Comparison of ENCODE assay signal across 24 cellular contexts in genomic region chr4:10605056-10605455, GRCh38.
"Had no signal": no experiment of that assay in that cellular context is flagged by ENCODE, and none has a peak within 500 bp of the region (broad histone marks: within the 10 kb centered on the region; RNA-seq: fewer than 3 reads in every experiment).

No MANE protein-coding gene starts in this region.

- H3K4me2 ChIP-seq: SK-N-SH had no signal

- H3K9me2 ChIP-seq: SK-N-SH had no signal

- H3K4me3 ChIP-seq: SJCRH30 had no signal

- H3K4me1 ChIP-seq: SJCRH30 had no signal

- H3K27ac ChIP-seq: SJCRH30 had no signal

- H3K27me3 ChIP-seq: SJCRH30 had no signal

- ATAC-seq: activated CD8-positive, alpha-beta T cell treated with anti-CD3 and anti-CD28 coated beads, Interleukin-2, amount 10 ng/mL, durations not matched to agents 7 days and 5 days; Panc1 had no signal

- DNase-seq: activated CD4-positive, alpha-beta T cell treated with anti-CD3 and anti-CD28 coated beads for 48 hours; activated CD4-positive, alpha-beta T cell treated with anti-CD3 and anti-CD28 coated beads, Interleukin-2, amount 50 U/mL, for 4 hours; activated CD4-positive, CD25-positive, alpha-beta regulatory T cell treated with anti-CD3 and anti-CD28 coated beads, Interleukin-2, amount 50 U/mL, for 72 hours; activated CD8-positive, alpha-beta memory T cell treated with anti-CD3 and anti-CD28 coated beads, Interleukin-2, amount 50 U/mL, for 48 hours; activated CD8-positive, alpha-beta T cell treated with anti-CD3 and anti-CD28 coated beads, Interleukin-2, amount 10 ng/mL, durations not matched to agents 7 days and 5 days; activated effector memory CD4-positive, alpha-beta T cell treated with Interleukin-2 at 50 U/mL for 16 hours; activated naive CD4-positive, alpha-beta T cell treated with anti-CD3 and anti-CD28 coated beads for 36 hours; activated T-cell treated with anti-CD3 and anti-CD28 coated beads, Interleukin-2, amount 50 U/mL, for 1 hour; amygdala; KG1; NCI-H1048; NCI-H146; NCI-H187 treated with DMSO at 0.1 percent for 48 hours; NCI-H2107; NCI-H2171 treated with DMSO at 0.1 percent for 48 hours; NCI-H226; NCI-H526; NCI-H774; Right ventricle myocardium superior; RPMI8226; SJCRH30; SK-N-SH; T-helper 1 cell had no signal

- H3K36me3 ChIP-seq: SJCRH30 had no signal

- H3K9me3 ChIP-seq: SJCRH30, SK-N-SH had no signal

- H3K9ac ChIP-seq: SK-N-SH had no signal
